16 cellular contexts compared by ENCODE assay signal in genomic region chr14:103854017-103854808, GRCh38. TPM values are rescaled to one million over a fixed set of nuclear protein-coding genes. Genes with fewer than 3 reads are reported as not detected.
DNase-seq lines count a peak whose midpoint lies in the region; ATAC-seq, FAIRE-seq and TF ChIP-seq lines count a peak whose summit lies in the region.
"Had no signal": no experiment of that assay in that cellular context is flagged by ENCODE, and none has a peak within 500 bp of the region (broad histone marks: within the 10 kb centered on the region; RNA-seq: fewer than 3 reads in every experiment).

No MANE protein-coding gene starts in this region.

- TF ChIP-seq CTCF in WERI-Rb-1 (IDR thresholded peaks at IDR 0.05; ENCODE audit: low read depth, low read length), result no peak
- TF ChIP-seq CTCF in kidney (IDR thresholded peaks at IDR 0.05; ENCODE audit: borderline replicate concordance, extremely low read depth, insufficient read depth), result no peak
- no peak for TF ChIP-seq CTCF in spleen (IDR thresholded peaks at IDR 0.05 in 8 of 11, conservative IDR thresholded peaks at IDR 0.05 in 3 of 11)
- no peak for TF ChIP-seq CTCF in upper lobe of right lung (IDR thresholded peaks at IDR 0.05)

- WGBS in spleen, 5 donors, result 78 to 91% (median 81%) methylated on average over 13 of the region's 13 CpGs

- no peak for ATAC-seq in HG02678 (IDR thresholded peaks at IDR 0.05; ENCODE audit: unreplicated experiment)
- no peak for ATAC-seq in left lobe of liver
- ATAC-seq in upper lobe of right lung, result no peak

- no peak overlapping the region for H3K9ac ChIP-seq in kidney (ENCODE audit: low read length in 2 of 2)
- H3K9ac ChIP-seq: GM23248 had no signal

- H3K9me3 ChIP-seq in WERI-Rb-1 (ENCODE audit: severe bottlenecking) (no peaks in the 10 kb centered on the region), kidney (ENCODE audit: control insufficient read depth in 1 of 2, low read length in 2 of 2) (no peaks in the 10 kb centered on the region), spleen (no peaks in the 10 kb centered on the region), upper lobe of right lung (no peaks in the 10 kb centered on the region)

- TF ChIP-seq POLR2A in spleen (IDR thresholded peaks at IDR 0.05), result no peak

- H3K27me3 ChIP-seq in WERI-Rb-1 (ENCODE audit: insufficient read depth, low read depth, severe bottlenecking) (no peaks in the 10 kb centered on the region), spleen (replicated peaks in 1 of 7) (no peaks in the 10 kb centered on the region), upper lobe of right lung (no peaks in the 10 kb centered on the region)

- H3K4me3 ChIP-seq in WERI-Rb-1 (ENCODE audit: low read depth, low read length) (no peak overlapping the region), kidney (ENCODE audit: low read length in 2 of 2) (no peak overlapping the region), spleen (no peak overlapping the region), upper lobe of right lung (no peak overlapping the region)
- H3K4me3 ChIP-seq: GM23248 had no signal

- intact Hi-C loops in kidney (cut with DNase I) (no loop called here), spleen (cut with DNase I; ENCODE audit: low total_unique reads) (no loop called here), upper lobe of right lung (cut with DNase I) (no loop called here)

- DNase-seq in NCI-H2171 treated with DMSO at 0.1 percent for 48 hours (lab: John Stamatoyannopoulos, UW), result peak; percentile 46
- DNase-seq in NCI-H2171 (lab: John Stamatoyannopoulos, UW), result no peak
- no peak for DNase-seq in WERI-Rb-1
- peak; percentile 72 for DNase-seq in kidney
- DNase-seq in spleen, result peak; percentile 51
- no peak for DNase-seq in left lobe of liver (ENCODE audit: low spot score)
- DNase-seq in upper lobe of right lung, result no peak
- DNase-seq: activated CD4-positive, alpha-beta T cell treated with anti-CD3 and anti-CD28 coated beads, Interleukin-2, amount 50 U/mL, for 1 hour; GF-D8; GM23248; retina; stimulated activated CD4-positive, alpha-beta T cell treated with anti-CD3 and anti-CD28 coated beads, Interleukin-1b, Interleukin-23, amount 100 ng/mL, for 48 hours; stimulated activated CD8-positive, alpha-beta memory T cell treated with anti-CD3 and anti-CD28 coated beads, Interleukin-4, amount 100 ng/mL, for 48 hours had no signal

- FAIRE-seq in kidney (lab: Jason Lieb, UNC), result no peak
- FAIRE-seq: A204.1, astrocyte had no signal

- H3K4me1 ChIP-seq in kidney (ENCODE audit: control insufficient read depth in 1 of 2, insufficient read depth in 1 of 2, low read depth in 1 of 2, low read length in 2 of 2), result peaks cover 4 to 7% of the 10 kb centered on the region in 2 donors
- H3K4me1 ChIP-seq in spleen, result peaks cover 0 to 45% (median 19%) of the 10 kb centered on the region in 6 donors
- H3K4me1 ChIP-seq in upper lobe of right lung, result peaks cover 24% of the 10 kb centered on the region

- H3K36me3 ChIP-seq in WERI-Rb-1, result no peaks in the 10 kb centered on the region
- H3K36me3 ChIP-seq in kidney (ENCODE audit: control insufficient read depth in 1 of 2, insufficient read depth in 2 of 2, low read length in 2 of 2), result no peaks in the 10 kb centered on the region
- no peaks in the 10 kb centered on the region for H3K36me3 ChIP-seq in spleen
- no peaks in the 10 kb centered on the region for H3K36me3 ChIP-seq in upper lobe of right lung

- H3K27ac ChIP-seq in WERI-Rb-1, result peak overlapping the region; percentile 77
- H3K27ac ChIP-seq in kidney (ENCODE audit: low read depth in 2 of 2, low read length in 2 of 2), result no peak overlapping the region
- H3K27ac ChIP-seq in spleen, result peak overlapping the region in 4 of 8 donors; percentile 13 to 66 (median 58)
- H3K27ac ChIP-seq in upper lobe of right lung, result no peak overlapping the region
- H3K27ac ChIP-seq: GM23248 had no signal

RNA-seq across cellular contexts. Expression of gene PPP1R13B, which starts 6.8 kb away (rescaled TPM):
- 69.4 TPM for total RNA-seq in kidney
- polyA plus RNA-seq in kidney (ENCODE audit: insufficient read depth, low read depth, low replicate concordance), result 15.1 TPM
- 10 to 100 TPM; 23.4 to 95.3 (median 52.9) TPM for total RNA-seq in spleen
- polyA plus RNA-seq in spleen, result 10 to 100 TPM in 2 of 3 donors, 1 to 10 TPM in 1; 5.7 to 27.0 (median 12.7) TPM
- total RNA-seq in left lobe of liver, result 15.3 TPM
- total RNA-seq in upper lobe of right lung, result 78.5 TPM

Comparison
In these comparisons a context has a peak if more than half of its experiments do, and no peak if none do; other contexts are left out.
1. DNase-seq: peak in NCI-H2171 treated with DMSO at 0.1 percent for 48 hours (single experiment), kidney (single experiment) and spleen (single experiment); none in NCI-H2171 (single experiment), WERI-Rb-1 (single experiment), left lobe of liver (single experiment) and upper lobe of right lung (single experiment).